24 cellular contexts compared by ENCODE assay signal in genomic region chr1:93668951-93669350, GRCh38. TPM values are rescaled to one million over a fixed set of nuclear protein-coding genes. Genes with fewer than 3 reads are reported as not detected.
DNase-seq lines count a peak whose midpoint lies in the region; TF ChIP-seq lines count a peak whose summit lies in the region.
"Had no signal": no experiment of that assay in that cellular context is flagged by ENCODE, and none has a peak within 500 bp of the region (broad histone marks: within the 10 kb centered on the region; RNA-seq: fewer than 3 reads in every experiment).

No MANE protein-coding gene starts in this region.

- H3K4me3 Mint-ChIP-seq in HFFc6, result no peak overlapping the region; the same call in 1 of the 2 replicates
- H3K4me3 Mint-ChIP-seq: activated CD4-positive, alpha-beta memory T cell treated with anti-CD3 and anti-CD28 coated beads for 36 hours; activated naive CD4-positive, alpha-beta T cell treated with anti-CD3 and anti-CD28 coated beads for 36 hours; stimulated activated naive CD8-positive, alpha-beta T cell treated with anti-CD3 and anti-CD28 coated beads, Interleukin-15, amount 100 ng/mL, for 72 hours had no signal

- peaks cover 94% of the 10 kb centered on the region for H3K4me1 Mint-ChIP-seq in HFFc6 (ENCODE audit: low read depth)
- H3K4me1 Mint-ChIP-seq: stimulated activated naive CD8-positive, alpha-beta T cell treated with anti-CD3 and anti-CD28 coated beads, Interleukin-15, amount 100 ng/mL, for 72 hours had no signal

- H2BK120ac ChIP-seq in mesendoderm (ENCODE audit: low read depth, low read length), result no peak overlapping the region

- DNase-seq in HFFc6 (no peak), SJCRH30 (no peak), mesendoderm (no peak), testis (no peak), esophagus squamous epithelium (lab: John Stamatoyannopoulos, UW) (no peak), GM19240 (ENCODE audit: insufficient read length, low spot score) (no peak)
- DNase-seq in activated CD4-positive, alpha-beta T cell treated with anti-CD3 and anti-CD28 coated beads for 48 hours, result no peak
- DNase-seq: activated CD4-positive, alpha-beta memory T cell treated with anti-CD3 and anti-CD28 coated beads for 36 hours; activated CD4-positive, CD25-positive, alpha-beta regulatory T cell treated with anti-CD3 and anti-CD28 coated beads, Interleukin-2, amount 50 U/mL, for 72 hours; activated CD8-positive, alpha-beta memory T cell treated with anti-CD3 and anti-CD28 coated beads, Interleukin-2, amount 50 U/mL, for 4 hours; activated naive CD4-positive, alpha-beta T cell treated with anti-CD3 and anti-CD28 coated beads for 36 hours; Calu3; dorsolateral prefrontal cortex; GF-D8; GOT3; left colon; NCI-H1048; NCI-H187; NCI-H82; stimulated activated CD8-positive, alpha-beta memory T cell treated with anti-CD3 and anti-CD28 coated beads, Interleukin-4, amount 100 ng/mL, for 48 hours; stimulated activated naive CD8-positive, alpha-beta T cell treated with anti-CD3 and anti-CD28 coated beads, Interleukin-15, amount 100 ng/mL, for 72 hours; transverse colon had no signal

- peaks cover 48% of the 10 kb centered on the region for H3K79me2 ChIP-seq in mesendoderm (ENCODE audit: control insufficient read depth, insufficient read depth, low read length)

- H3K4ac ChIP-seq in mesendoderm (ENCODE audit: low read depth, low read length), result no peak overlapping the region

- no peak overlapping the region for H2AK5ac ChIP-seq in mesendoderm (ENCODE audit: low read length)

- H3K36me3 ChIP-seq in SJCRH30 (peaks cover 46% of the 10 kb centered on the region), mesendoderm (ENCODE audit: control insufficient read depth, insufficient read depth, low read length) (peaks cover 6% of the 10 kb centered on the region), testis (ENCODE audit: low read depth, missing control alignments) (no peaks in the 10 kb centered on the region), esophagus squamous epithelium (peaks cover 0 to 6% (median 0%) of the 10 kb centered on the region in 3 donors)
- H3K36me3 ChIP-seq: transverse colon had no signal

- peaks cover 25% of the 10 kb centered on the region for H3K79me1 ChIP-seq in mesendoderm (ENCODE audit: low read length)

- H3K4me3 ChIP-seq in SJCRH30 (no peak overlapping the region), mesendoderm (ENCODE audit: low read length) (no peak overlapping the region), testis (no peak overlapping the region), esophagus squamous epithelium (no peak overlapping the region)
- H3K4me3 ChIP-seq: dorsolateral prefrontal cortex, K562, right atrium auricular region, transverse colon had no signal

- H2BK15ac ChIP-seq in mesendoderm (replicated peaks; ENCODE audit: low read depth), result no peak overlapping the region

- no peak overlapping the region for H3K9ac ChIP-seq in mesendoderm (ENCODE audit: low read length)

- H3K18ac ChIP-seq in mesendoderm (ENCODE audit: low read length), result peak overlapping the region; percentile 70

- H3K9me3 ChIP-seq in SJCRH30 (replicated peaks), result no peaks in the 10 kb centered on the region
- no peaks in the 10 kb centered on the region for H3K9me3 ChIP-seq in testis
- H3K9me3 ChIP-seq in esophagus squamous epithelium, result no peaks in the 10 kb centered on the region
- H3K9me3 ChIP-seq: right atrium auricular region, transverse colon had no signal

- H3K4me2 ChIP-seq in mesendoderm (ENCODE audit: low read length), result no peak overlapping the region

- H4K8ac ChIP-seq in mesendoderm (ENCODE audit: low read depth, low read length), result no peak overlapping the region

- no peak overlapping the region for H2BK5ac ChIP-seq in mesendoderm (ENCODE audit: low read length)

- peaks cover 34% of the 10 kb centered on the region for H3K36me3 Mint-ChIP-seq in HFFc6 (ENCODE audit: low read depth)
- H3K36me3 Mint-ChIP-seq: activated CD4-positive, alpha-beta memory T cell treated with anti-CD3 and anti-CD28 coated beads for 36 hours had no signal

- H3K27me3 Mint-ChIP-seq in HFFc6 (ENCODE audit: insufficient read depth), result peaks cover 3% of the 10 kb centered on the region
- H3K27me3 Mint-ChIP-seq: activated CD4-positive, alpha-beta memory T cell treated with anti-CD3 and anti-CD28 coated beads for 36 hours; stimulated activated naive CD8-positive, alpha-beta T cell treated with anti-CD3 and anti-CD28 coated beads, Interleukin-15, amount 100 ng/mL, for 72 hours had no signal

- H3K27me3 ChIP-seq in SJCRH30, result no peaks in the 10 kb centered on the region
- H3K27me3 ChIP-seq in mesendoderm (ENCODE audit: insufficient read depth, low read length, poor library complexity), result no peaks in the 10 kb centered on the region
- no peaks in the 10 kb centered on the region for H3K27me3 ChIP-seq in testis
- no peaks in the 10 kb centered on the region for H3K27me3 ChIP-seq in esophagus squamous epithelium
- H3K27me3 ChIP-seq: dorsolateral prefrontal cortex, right atrium auricular region, transverse colon had no signal

- intact Hi-C loops in testis (cut with DNase I; ENCODE audit: low total_unique reads) (no loop called here), esophagus squamous epithelium (cut with DNase I) (no loop called here)

- H4K5ac ChIP-seq in mesendoderm (ENCODE audit: low read length), result no peak overlapping the region

- peaks cover 3% of the 10 kb centered on the region; the same call in 1 of the 2 replicates for H3K9me3 Mint-ChIP-seq in HFFc6
- H3K9me3 Mint-ChIP-seq: activated CD4-positive, alpha-beta memory T cell treated with anti-CD3 and anti-CD28 coated beads for 36 hours; activated naive CD4-positive, alpha-beta T cell treated with anti-CD3 and anti-CD28 coated beads for 36 hours; stimulated activated naive CD8-positive, alpha-beta T cell treated with anti-CD3 and anti-CD28 coated beads, Interleukin-15, amount 100 ng/mL, for 72 hours had no signal

- H3K27ac Mint-ChIP-seq in HFFc6, result peak overlapping the region; percentile 74
- H3K27ac Mint-ChIP-seq: activated CD4-positive, alpha-beta memory T cell treated with anti-CD3 and anti-CD28 coated beads for 36 hours; activated naive CD4-positive, alpha-beta T cell treated with anti-CD3 and anti-CD28 coated beads for 36 hours; stimulated activated naive CD8-positive, alpha-beta T cell treated with anti-CD3 and anti-CD28 coated beads, Interleukin-15, amount 100 ng/mL, for 72 hours had no signal

- no CpG with 5 or more reads among the region's 5 CpGs for WGBS in mesendoderm (ENCODE audit: extremely low coverage, insufficient coverage, low lambda C conversion rate)
- 73 to 84% methylated on average over 5 of the region's 5 CpGs for WGBS in testis, 2 donors
- 91 to 93% methylated on average over 5 of the region's 5 CpGs for WGBS in esophagus squamous epithelium, 2 donors

- TF ChIP-seq POLR2A in testis (IDR thresholded peaks at IDR 0.05) (no peak), esophagus squamous epithelium (IDR thresholded peaks at IDR 0.05) (no peak)

- H3K27ac ChIP-seq in SJCRH30 (peak overlapping the region; percentile 99), mesendoderm (ENCODE audit: low read depth, low read length) (no peak overlapping the region), testis (peak overlapping the region; percentile 23 to 34), esophagus squamous epithelium (no peak overlapping the region)

- no peak overlapping the region for H3K56ac ChIP-seq in mesendoderm (ENCODE audit: low read length)

- H3K4me1 ChIP-seq in SJCRH30 (peaks cover 86% of the 10 kb centered on the region), mesendoderm (ENCODE audit: control insufficient read depth, low read depth, low read length) (peaks cover 32% of the 10 kb centered on the region), testis (peaks cover 88% of the 10 kb centered on the region), esophagus squamous epithelium (peaks cover 27 to 95% (median 48%) of the 10 kb centered on the region in 3 donors)

- no peak overlapping the region for H3K23ac ChIP-seq in mesendoderm (ENCODE audit: low read length)

- TF ChIP-seq CTCF in HFFc6 (IDR thresholded peaks at IDR 0.05), result no peak
- no peak for TF ChIP-seq CTCF in testis (IDR thresholded peaks at IDR 0.05)
- TF ChIP-seq CTCF in esophagus squamous epithelium (IDR thresholded peaks at IDR 0.05), result no peak

RNA-seq across cellular contexts. Expression of gene BCAR3, which starts 12.7 kb away (rescaled TPM):
- total RNA-seq in HFFc6 (2021; fragmentation: NEBNext Ultra II Directional; extraction: Animal tissue kit (Norgen Biotek cat#: 25700)), result 10 to 100 TPM; 24.4 to 55.1 (median 26.2) TPM
- total RNA-seq in SJCRH30 (2014; rRNA removed; shearing (Covaris generic)), result 30.0 and 30.8 TPM in 2 replicates
- polyA plus RNA-seq in mesendoderm (2013, experiment 1 of 2), result 23.5 TPM
- 23.0 TPM for polyA plus RNA-seq in mesendoderm (2013, experiment 2 of 2)
- total RNA-seq in testis (10 to 100 TPM; 42.9 to 55.9 TPM), esophagus squamous epithelium (10 to 100 TPM in 1 of 4 donors, 1 to 10 TPM in 3; 6.9 to 17.5 (median 9.4) TPM)
- polyA plus RNA-seq in testis (ENCODE audit: insufficient read depth, low read depth, low replicate concordance), result 23.2 TPM

Comparison
In these comparisons a context has a peak if more than half of its experiments do, and no peak if none do; other contexts are left out.
1. H3K27ac ChIP-seq: peak in SJCRH30 (single experiment) and testis (2 of 2); none in mesendoderm (single experiment) and esophagus squamous epithelium (0 of 4).